8 cellular contexts compared by ENCODE assay signal in genomic region chr17:75864887-75865286, GRCh38. TPM values are rescaled to one million over a fixed set of nuclear protein-coding genes. Genes with fewer than 3 reads are reported as not detected.
DNase-seq lines count a peak whose midpoint lies in the region; ATAC-seq, FAIRE-seq and TF ChIP-seq lines count a peak whose summit lies in the region.
"Not testable (repeated sequence)": the region's sequence is repeated elsewhere in the genome, so short reads cannot be mapped to it uniquely, and the experiment has no call there.

No MANE protein-coding gene starts in this region.

- H3K9ac ChIP-seq in GM23248: peak overlapping the region; percentile 36
- H3K9ac ChIP-seq in rectal smooth muscle tissue (ENCODE audit: low read length): not testable (repeated sequence)

- in situ Hi-C loops in GM23248 (cut with MboI): not testable (repeated sequence)

- TF ChIP-seq CTCF in bronchial epithelial cell (IDR thresholded peaks at IDR 0.05; ENCODE audit: insufficient read depth, low read length, severe bottlenecking); upper lobe of left lung (IDR thresholded peaks at IDR 0.05): not testable (repeated sequence)

- H3K4me3 Mint-ChIP-seq in IgD-negative memory B cell (peak overlapping the region; percentile 46 to 88 (median 80)), immature natural killer cell (peak overlapping the region; percentile 59 to 76 (median 72))
- H3K4me3 Mint-ChIP-seq in activated CD4-positive, alpha-beta memory T cell treated with anti-CD3 and anti-CD28 coated beads for 36 hours: peak overlapping the region; percentile 24

- peak overlapping the region; percentile 48 for H3K27ac ChIP-seq in GM23248
- H3K27ac ChIP-seq in rectal smooth muscle tissue (ENCODE audit: low read depth, low read length): peak overlapping the region; percentile 60
- H3K27ac ChIP-seq in upper lobe of left lung: peak overlapping the region; percentile 40 to 66 (median 64)

- not testable (repeated sequence) for TF ChIP-seq EP300 in upper lobe of left lung (IDR thresholded peaks at IDR 0.05)

- H3K36me3 ChIP-seq in GM23248 (ENCODE audit: low read depth); bronchial epithelial cell (ENCODE audit: control insufficient read depth, insufficient read depth, low read length); rectal smooth muscle tissue (ENCODE audit: control insufficient read depth, insufficient read depth, low read length); upper lobe of left lung: not testable (repeated sequence)

- not testable (repeated sequence) for TF ChIP-seq POLR2A in upper lobe of left lung (IDR thresholded peaks at IDR 0.05)

- H3K79me2 ChIP-seq in GM23248 (ENCODE audit: insufficient read depth): not testable (repeated sequence)

- not testable (repeated sequence) for FAIRE-seq in bronchial epithelial cell (lab: Jason Lieb, UNC)

- peak; percentile 2 for ATAC-seq in GM18861 (IDR thresholded peaks at IDR 0.05; ENCODE audit: unreplicated experiment)
- ATAC-seq in upper lobe of left lung (ENCODE audit: low FRiP score in 2 of 2): not testable (repeated sequence)

- H3K9me3 ChIP-seq in GM23248 (ENCODE audit: low read depth); upper lobe of left lung: not testable (repeated sequence)

- H3K4me1 ChIP-seq in GM23248 (ENCODE audit: insufficient read depth): peaks cover 21% of the 10 kb centered on the region
- peaks cover 12% of the 10 kb centered on the region for H3K4me1 ChIP-seq in rectal smooth muscle tissue (ENCODE audit: control insufficient read depth, insufficient read depth, low read length)
- H3K4me1 ChIP-seq in upper lobe of left lung: peaks cover 15 to 38% (median 25%) of the 10 kb centered on the region in 4 donors

- H3F3A ChIP-seq in GM23248 (ENCODE audit: insufficient read depth): not testable (repeated sequence)

- WGBS in GM23248 (ENCODE audit: low coverage in 1 of 2, low lambda C conversion rate in 2 of 2, missing lambda C conversion rate in 2 of 2), 2 experiments: 48 to 54% methylated on average over 4 of the region's 4 CpGs
- 68 to 79% methylated on average over 2 to 4 of the region's 4 CpGs for WGBS in upper lobe of left lung, 2 donors

- POLR2A ChIA-PET in activated CD4-positive, alpha-beta memory T cell treated with anti-CD3 and anti-CD28 coated beads for 36 hours (lab: Charles Lee): interaction anchor here (0.6 to 1.6 kb wide), 5 partner anchors 9 to 142 kb away, joined by 3 to 9 read pairs (median 4); partner anchors contain the start of genes UNC13D and WBP2

- H3K27ac Mint-ChIP-seq in IgD-negative memory B cell (peak overlapping the region; percentile 94 to 96 (median 96)), immature natural killer cell (peak overlapping the region; percentile 90 to 96 (median 94))
- H3K27ac Mint-ChIP-seq in activated CD4-positive, alpha-beta memory T cell treated with anti-CD3 and anti-CD28 coated beads for 36 hours: peak overlapping the region; percentile 70

- H3K36me3 Mint-ChIP-seq in IgD-negative memory B cell; activated CD4-positive, alpha-beta memory T cell treated with anti-CD3 and anti-CD28 coated beads for 36 hours; immature natural killer cell: not testable (repeated sequence)

- H3K4me1 Mint-ChIP-seq in IgD-negative memory B cell (peaks cover 20 to 21% (median 20%) of the 10 kb centered on the region in 3 donors), immature natural killer cell (peaks cover 23 to 30% of the 10 kb centered on the region in 2 donors)
- peaks cover 24% of the 10 kb centered on the region for H3K4me1 Mint-ChIP-seq in activated CD4-positive, alpha-beta memory T cell treated with anti-CD3 and anti-CD28 coated beads for 36 hours (ENCODE audit: low read depth)

- not testable (repeated sequence) for H3K9me2 ChIP-seq in GM23248 (ENCODE audit: insufficient read depth)

- intact Hi-C loops in activated CD4-positive, alpha-beta memory T cell treated with anti-CD3 and anti-CD28 coated beads for 36 hours (cut with micrococcal nuclease): loop anchor here (1.0 to 2.0 kb wide), 3 partner anchors 10 to 30 kb away; partner anchors contain the start of gene WBP2

- not testable (repeated sequence) for H3K9me3 Mint-ChIP-seq in IgD-negative memory B cell; activated CD4-positive, alpha-beta memory T cell treated with anti-CD3 and anti-CD28 coated beads for 36 hours; immature natural killer cell

- H3K27me3 Mint-ChIP-seq in IgD-negative memory B cell; activated CD4-positive, alpha-beta memory T cell treated with anti-CD3 and anti-CD28 coated beads for 36 hours; immature natural killer cell (ENCODE audit: low read depth in 3 of 3): not testable (repeated sequence)

- H3K4me3 ChIP-seq in GM23248; bronchial epithelial cell (ENCODE audit: low read depth, low read length); rectal smooth muscle tissue (ENCODE audit: low read length); upper lobe of left lung: not testable (repeated sequence)

- H4K20me1 ChIP-seq in GM23248 (ENCODE audit: insufficient read depth): not testable (repeated sequence)

- peak overlapping the region; percentile 61 for H2AFZ ChIP-seq in GM23248

- H3K4me2 ChIP-seq in GM23248 (ENCODE audit: unreplicated experiment): peak overlapping the region; percentile 34

- not testable (repeated sequence) for DNase-seq in GM23248, upper lobe of left lung
- peak; percentile 51 for DNase-seq in activated CD4-positive, alpha-beta memory T cell treated with anti-CD3 and anti-CD28 coated beads for 36 hours
- DNase-seq in bronchial epithelial cell (ENCODE audit: low read depth) (peak; percentile 69), immature natural killer cell (peak in 2 of 3 donors; percentile 40 to 59)

- H3K27me3 ChIP-seq in GM23248 (replicated peaks; ENCODE audit: insufficient read depth); bronchial epithelial cell (ENCODE audit: control insufficient read depth, insufficient read depth, low read length); rectal smooth muscle tissue (ENCODE audit: control insufficient read depth, insufficient read depth, low read length); upper lobe of left lung: not testable (repeated sequence)

- CTCF ChIA-PET in activated CD4-positive, alpha-beta memory T cell treated with anti-CD3 and anti-CD28 coated beads for 36 hours (lab: Charles Lee): interaction anchor here (0.7 kb wide), 2 partner anchors 11 to 28 kb away, joined by 3 read pairs; no protein-coding TSS in a partner anchor

RNA-seq across cellular contexts. Expression of gene WBP2, which starts 9.8 kb away (rescaled TPM):
- total RNA-seq in GM23248 (2014; rRNA removed; shearing (Covaris generic)): 17.4 and 22.9 TPM in 2 replicates
- polyA plus RNA-seq in GM23248 (2016; fragmentation: Nextera tagmentation; extraction: Ambion mirVana): 59.4 and 64.8 TPM in 2 replicates
- 131 TPM for polyA plus RNA-seq in IgD-negative memory B cell
- 10 to 100 TPM; 79.1 to 80.6 TPM for total RNA-seq in activated CD4-positive, alpha-beta memory T cell treated with anti-CD3 and anti-CD28 coated beads for 36 hours
- total RNA-seq in bronchial epithelial cell: 17.9 and 20.2 TPM in 2 replicates
- polyA plus RNA-seq in immature natural killer cell: 10 to 100 TPM; 51.2 to 85.8 (median 69.1) TPM
- 100 to 1,000 TPM in 2 of 6 donors, 10 to 100 TPM in 4; 70.1 to 183 (median 87.8) TPM for total RNA-seq in upper lobe of left lung

RNA-seq across cellular contexts. Expression of gene TRIM47, which starts 13.5 kb away (rescaled TPM):
- 1.4 and 2.4 TPM in 2 replicates for total RNA-seq in GM23248 (2014; rRNA removed; shearing (Covaris generic))
- polyA plus RNA-seq in GM23248 (2016; fragmentation: Nextera tagmentation; extraction: Ambion mirVana) (1.2 and 2.0 TPM in 2 replicates), IgD-negative memory B cell (12.4 TPM), immature natural killer cell (1 to 10 TPM; 3.2 to 4.0 (median 3.9) TPM)
- 10 to 100 TPM; 18.5 to 19.5 TPM for total RNA-seq in activated CD4-positive, alpha-beta memory T cell treated with anti-CD3 and anti-CD28 coated beads for 36 hours
- total RNA-seq in bronchial epithelial cell (10.5 and 14.6 TPM in 2 replicates), upper lobe of left lung (10 to 100 TPM; 20.1 to 55.6 (median 33.3) TPM)

RNA-seq across cellular contexts. Expression of gene UNC13D, which starts 20.7 kb away (rescaled TPM):
- total RNA-seq in GM23248 (2014; rRNA removed; shearing (Covaris generic)): under 0.01 and 0.65 TPM in 2 replicates
- polyA plus RNA-seq in GM23248 (2016; fragmentation: Nextera tagmentation; extraction: Ambion mirVana): 0.06 TPM in 1 of 2 replicates, not detected in the other
- polyA plus RNA-seq in IgD-negative memory B cell: 42.0 TPM
- total RNA-seq in activated CD4-positive, alpha-beta memory T cell treated with anti-CD3 and anti-CD28 coated beads for 36 hours: 100 to 1,000 TPM; 135 to 139 TPM
- total RNA-seq in bronchial epithelial cell: 4.7 and 17.0 TPM in 2 replicates
- polyA plus RNA-seq in immature natural killer cell: 100 to 1,000 TPM in 1 of 3 donors, 10 to 100 TPM in 2; 53.1 to 124 (median 57.5) TPM
- total RNA-seq in upper lobe of left lung: 100 to 1,000 TPM in 4 of 6 donors, 10 to 100 TPM in 2; 38.0 to 243 (median 123) TPM

RNA-seq across cellular contexts. Expression of gene TRIM65, which starts 31.9 kb away (rescaled TPM):
- 24.2 and 25.7 TPM in 2 replicates for total RNA-seq in GM23248 (2014; rRNA removed; shearing (Covaris generic))
- 9.9 and 10.2 TPM in 2 replicates for polyA plus RNA-seq in GM23248 (2016; fragmentation: Nextera tagmentation; extraction: Ambion mirVana)
- polyA plus RNA-seq in IgD-negative memory B cell: 25.0 TPM
- 10 to 100 TPM; 27.5 to 28.2 TPM for total RNA-seq in activated CD4-positive, alpha-beta memory T cell treated with anti-CD3 and anti-CD28 coated beads for 36 hours
- 13.2 and 21.1 TPM in 2 replicates for total RNA-seq in bronchial epithelial cell
- polyA plus RNA-seq in immature natural killer cell: 10 to 100 TPM in 2 of 3 donors, 1 to 10 TPM in 1; 5.4 to 27.1 (median 18.7) TPM
- 10 to 100 TPM; 23.4 to 35.1 (median 28.2) TPM for total RNA-seq in upper lobe of left lung

RNA-seq across cellular contexts. Expression of gene MRPL38, which starts 39.8 kb away (rescaled TPM):
- 18.8 and 36.9 TPM in 2 replicates for total RNA-seq in GM23248 (2014; rRNA removed; shearing (Covaris generic))
- polyA plus RNA-seq in GM23248 (2016; fragmentation: Nextera tagmentation; extraction: Ambion mirVana) (51.9 and 58.4 TPM in 2 replicates), IgD-negative memory B cell (77.5 TPM), immature natural killer cell (10 to 100 TPM; 55.9 to 67.5 (median 64.0) TPM)
- 100 to 1,000 TPM; 108 TPM for total RNA-seq in activated CD4-positive, alpha-beta memory T cell treated with anti-CD3 and anti-CD28 coated beads for 36 hours
- total RNA-seq in bronchial epithelial cell (27.4 and 31.7 TPM in 2 replicates), upper lobe of left lung (100 to 1,000 TPM in 1 of 6 donors, 10 to 100 TPM in 5; 35.4 to 115 (median 77.0) TPM)

Comparison
In these comparisons a context has a peak if more than half of its experiments do, and no peak if none do; other contexts are left out.
1. H3K4me3 Mint-ChIP-seq: peak in every context shown above with its lines; median percentile 80 in IgD-negative memory B cell; 72 in immature natural killer cell; 24 in activated CD4-positive, alpha-beta memory T cell treated with anti-CD3 and anti-CD28 coated beads for 36 hours.